In genomic region chr10:109426987-109427386, GRCh38 we compare ENCODE assay signal across 24 cellular contexts.
"Had no signal": no experiment of that assay in that cellular context is flagged by ENCODE, and none has a peak within 500 bp of the region (broad histone marks: within the 10 kb centered on the region; RNA-seq: fewer than 3 reads in every experiment).

No MANE protein-coding gene starts in this region.

- H3K27ac Mint-ChIP-seq: IgD-negative memory B cell had no signal

- H3K9me2 ChIP-seq: SK-N-SH had no signal

- H3K9ac ChIP-seq: KMS-11, SK-N-SH had no signal

- H3K4me1 Mint-ChIP-seq: IgD-negative memory B cell had no signal

- H3K4me1 ChIP-seq: SJSA1 had no signal

- H3K27me3 Mint-ChIP-seq: IgD-negative memory B cell had no signal

- DNase-seq: Kasumi-1, MM.1S, NCI-H1092 treated with DMSO at 0.1 percent for 48 hours, NCI-H1436, NCI-H187, NCI-H2029, NCI-H2081 treated with DMSO at 0.1 percent for 48 hours, NCI-H2171, NCI-H226, NCI-H446, NCI-H510A, NCI-H524 treated with DMSO at 0.1 percent for 48 hours, NCI-H69, NCI-H774, Right ventricle myocardium superior, RPMI8226, SIG-M5, SK-N-SH, SW 1271 had no signal

- H3K9me3 ChIP-seq: SJSA1, SK-N-SH had no signal

- H3K4me3 Mint-ChIP-seq: IgD-negative memory B cell had no signal

- H3K36me3 Mint-ChIP-seq: IgD-negative memory B cell had no signal

- H3K27ac ChIP-seq: KMS-11, SJSA1 had no signal

- H3K36me3 ChIP-seq: SJSA1 had no signal

- H3K4me3 ChIP-seq: K562, SJSA1 had no signal

- H3K4me2 ChIP-seq: KMS-11, SK-N-SH had no signal

- H3K27me3 ChIP-seq: SJSA1 had no signal

- ATAC-seq: HepG2, K562 had no signal
